Comparison of ENCODE assay signal across 20 cellular contexts in the genomic region with DNA sequence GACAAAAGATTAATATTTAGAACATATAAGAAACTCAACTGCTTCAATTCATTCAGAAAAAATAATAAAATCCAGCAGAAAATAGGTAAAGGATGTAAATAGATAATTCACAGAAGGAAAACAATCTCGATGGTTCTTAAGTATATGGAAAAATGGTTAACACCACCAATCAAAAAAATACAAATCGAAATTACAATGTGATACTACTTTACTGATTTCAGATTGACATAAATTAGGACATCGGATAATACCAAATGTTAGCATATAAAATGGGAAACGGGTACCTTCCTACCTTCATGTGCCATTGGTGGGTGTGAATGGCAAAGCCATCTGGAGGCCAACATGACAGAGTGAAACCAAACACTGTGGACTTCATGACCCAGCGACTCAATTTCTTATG. TPM values are rescaled to one million over a fixed set of nuclear protein-coding genes. Genes with fewer than 3 reads are reported as not detected.
DNase-seq lines count a peak whose midpoint lies in the region; ATAC-seq, FAIRE-seq and TF ChIP-seq lines count a peak whose summit lies in the region.
"Had no signal": no experiment of that assay in that cellular context is flagged by ENCODE, and none has a peak within 500 bp of the region (broad histone marks: within the 10 kb centered on the region; RNA-seq: fewer than 3 reads in every experiment).

No MANE protein-coding gene starts in this region.

- H3K27me3 Mint-ChIP-seq in CD4-positive, CD25-positive, alpha-beta regulatory T cell: peaks cover 62% of the 10 kb centered on the region

- TF ChIP-seq CTCF in WERI-Rb-1 (IDR thresholded peaks at IDR 0.05; ENCODE audit: low read depth, low read length) (no peak), spleen (IDR thresholded peaks at IDR 0.05 in 8 of 11, conservative IDR thresholded peaks at IDR 0.05 in 3 of 11) (no peak)

- H3K9me3 Mint-ChIP-seq in CD4-positive, CD25-positive, alpha-beta regulatory T cell: no peaks in the 10 kb centered on the region
- H3K9me3 Mint-ChIP-seq: endodermal cell had no signal

- no peaks in the 10 kb centered on the region for H3K36me3 Mint-ChIP-seq in CD4-positive, CD25-positive, alpha-beta regulatory T cell

- peak; percentile 51 for DNase-seq in NCI-H2171 treated with DMSO at 0.1 percent for 48 hours (lab: John Stamatoyannopoulos, UW)
- no peak for DNase-seq in NCI-H2171 (lab: John Stamatoyannopoulos, UW)
- no peak for DNase-seq in CD4-positive, CD25-positive, alpha-beta regulatory T cell
- DNase-seq in WERI-Rb-1: no peak
- no peak for DNase-seq in A172 (ENCODE audit: low spot score)
- DNase-seq in spleen: no peak
- no peak for DNase-seq in HPDE6-E6E7 (ENCODE audit: extremely low spot score)
- DNase-seq: activated gamma-delta T cell, DMS79 treated with DMSO at 0.1 percent for 48 hours, endodermal cell, kidney, MG63, NCI-H146, RPMI8226 had no signal

- H3K4me1 ChIP-seq in CD4-positive, CD25-positive, alpha-beta regulatory T cell (ENCODE audit: control insufficient read depth, insufficient read depth, low read length, poor library complexity, severe bottlenecking): peaks cover 20% of the 10 kb centered on the region
- peaks cover 6 to 27% (median 21%) of the 10 kb centered on the region in 6 donors for H3K4me1 ChIP-seq in spleen

- peaks cover 8 to 20% (median 13%) of the 10 kb centered on the region in 4 donors for H3K4me1 Mint-ChIP-seq in CD4-positive, CD25-positive, alpha-beta regulatory T cell

- peak overlapping the region; percentile 82 to 92 (median 86) for H3K4me3 Mint-ChIP-seq in CD4-positive, CD25-positive, alpha-beta regulatory T cell

- no peak overlapping the region for H3K4me3 ChIP-seq in CD4-positive, CD25-positive, alpha-beta regulatory T cell (ENCODE audit: low read depth, low read length)
- H3K4me3 ChIP-seq in WERI-Rb-1 (ENCODE audit: low read depth, low read length): no peak overlapping the region
- H3K4me3 ChIP-seq in spleen: no peak overlapping the region

- peak overlapping the region in 1 of 3 donors; percentile 74 for H3K27ac Mint-ChIP-seq in CD4-positive, CD25-positive, alpha-beta regulatory T cell

- FAIRE-seq in islet of Langerhans (lab: Jason Lieb, UNC): peak; percentile 5
- FAIRE-seq: HTR-8/SVneo, kidney had no signal

- no peak overlapping the region for H3K27ac ChIP-seq in CD4-positive, CD25-positive, alpha-beta regulatory T cell (ENCODE audit: insufficient read depth, low read length, poor library complexity, severe bottlenecking)
- H3K27ac ChIP-seq in WERI-Rb-1: peak overlapping the region; percentile 96
- H3K27ac ChIP-seq in spleen: no peak overlapping the region
- H3K27ac ChIP-seq: 22Rv1, thoracic aorta had no signal

- WGBS in spleen, 5 donors: 81 to 89% (median 87%) methylated on average over 5 of the region's 5 CpGs

- ATAC-seq in CD4-positive, CD25-positive, alpha-beta regulatory T cell (ENCODE audit: low read depth in 2 of 2): no peak

- peaks cover 30% of the 10 kb centered on the region for H3K27me3 ChIP-seq in CD4-positive, CD25-positive, alpha-beta regulatory T cell (ENCODE audit: control insufficient read depth, insufficient read depth, low read length)
- H3K27me3 ChIP-seq in WERI-Rb-1 (ENCODE audit: insufficient read depth, low read depth, severe bottlenecking) (no peaks in the 10 kb centered on the region), spleen (replicated peaks in 1 of 7) (peaks cover 0 to 66% (median 32%) of the 10 kb centered on the region in 7 donors)
- H3K27me3 ChIP-seq: MG63 had no signal

- intact Hi-C loops in spleen (cut with DNase I; ENCODE audit: low total_unique reads): no loop called here

- no peak for TF ChIP-seq POLR2A in spleen (IDR thresholded peaks at IDR 0.05)

- no peaks in the 10 kb centered on the region for H3K36me3 ChIP-seq in CD4-positive, CD25-positive, alpha-beta regulatory T cell (ENCODE audit: control insufficient read depth, insufficient read depth, low read length)
- H3K36me3 ChIP-seq in WERI-Rb-1: peaks cover 11% of the 10 kb centered on the region
- H3K36me3 ChIP-seq in spleen: no peaks in the 10 kb centered on the region
- H3K36me3 ChIP-seq: BLaER1 treated with 17β-estradiol and CSF1 and Interleukin-3, amounts not matched to agents 10 nM and 100 nM; MG63; thoracic aorta had no signal

- H3K9me3 ChIP-seq in CD4-positive, CD25-positive, alpha-beta regulatory T cell (ENCODE audit: control insufficient read depth in 2 of 2, low read length in 2 of 2): no peaks in the 10 kb centered on the region
- H3K9me3 ChIP-seq in WERI-Rb-1 (ENCODE audit: severe bottlenecking) (no peaks in the 10 kb centered on the region), spleen (no peaks in the 10 kb centered on the region)
- H3K9me3 ChIP-seq: BLaER1 treated with 17β-estradiol and CSF1 and Interleukin-3, amounts not matched to agents 10 nM and 100 nM; MG63; thoracic aorta had no signal

RNA-seq across cellular contexts. Expression of gene PPP4R4, which starts 1.6 kb away (rescaled TPM):
- 0.15 TPM for total RNA-seq in CD4-positive, CD25-positive, alpha-beta regulatory T cell
- under 1 TPM in 2 of 4 donors, not detected in 2; 0.37 to 0.69 TPM for polyA plus RNA-seq in CD4-positive, CD25-positive, alpha-beta regulatory T cell
- 1.5 and 3.6 TPM in 2 replicates for total RNA-seq in A172 (2014; rRNA removed; shearing (Covaris generic))
- total RNA-seq in spleen: under 1 TPM in 4 of 7 donors, not detected in 3; 0.09 to 0.94 (median 0.32) TPM
- under 1 TPM; 0.05 to 0.26 (median 0.06) TPM for polyA plus RNA-seq in spleen
- total RNA-seq: pulmonary artery endothelial cell had no signal

RNA-seq across cellular contexts. Expression of gene IFI27L2, which starts 43.1 kb away (rescaled TPM):
- 27.5 TPM for total RNA-seq in CD4-positive, CD25-positive, alpha-beta regulatory T cell
- 10 to 100 TPM; 59.1 to 90.9 (median 75.9) TPM for polyA plus RNA-seq in CD4-positive, CD25-positive, alpha-beta regulatory T cell
- 86.1 and 89.0 TPM in 2 replicates for total RNA-seq in A172 (2014; rRNA removed; shearing (Covaris generic))
- total RNA-seq in spleen: 10 to 100 TPM; 40.6 to 93.1 (median 49.9) TPM
- polyA plus RNA-seq in spleen: 100 to 1,000 TPM; 118 to 137 (median 124) TPM
